ENCODE assay signal across 6 cellular contexts in genomic region chr5:173550641-173551040, GRCh38.
"Had no signal": no experiment of that assay in that cellular context is flagged by ENCODE, and none has a peak within 500 bp of the region (broad histone marks: within the 10 kb centered on the region; RNA-seq: fewer than 3 reads in every experiment).

No MANE protein-coding gene starts in this region.

- H3K9ac ChIP-seq: GM23248 had no signal

- DNase-seq: GM23248, GOT3, H7, HFFc6, IMR-90 had no signal

- H3K4me1 ChIP-seq: HAP-1 had no signal

- H3K9me3 ChIP-seq: HAP-1 had no signal

- H2AFZ ChIP-seq: GM23248 had no signal

- H3K4me3 ChIP-seq: GM23248, HAP-1 had no signal

- H3K4me3 Mint-ChIP-seq: HFFc6 had no signal

- H3K27ac ChIP-seq: GM23248 had no signal

- H3K27ac Mint-ChIP-seq: HFFc6 had no signal

- H3K36me3 ChIP-seq: HAP-1 had no signal

- H3K9me3 Mint-ChIP-seq: HFFc6 had no signal
